11 cellular contexts compared by ENCODE assay signal in the genomic region with DNA sequence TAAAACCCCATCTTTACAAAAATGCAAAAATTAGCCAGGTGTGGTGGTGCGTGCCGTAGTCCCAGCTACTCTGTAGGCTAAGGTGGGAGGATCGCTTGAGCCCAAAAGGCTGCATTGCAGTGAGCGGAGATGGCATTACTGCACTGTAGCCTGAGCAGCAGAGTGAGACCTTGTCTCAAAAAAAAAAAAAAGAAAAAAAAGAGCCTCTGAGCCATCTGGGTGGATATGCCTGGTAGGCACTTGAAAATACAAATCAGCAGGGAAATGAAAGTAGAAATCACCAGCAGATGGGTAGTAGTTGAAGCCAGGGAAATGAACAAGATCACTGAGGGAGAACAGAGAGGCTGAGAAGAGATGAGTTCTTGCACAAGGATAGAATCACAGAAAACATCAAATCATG.
DNase-seq lines count a peak whose midpoint lies in the region; ATAC-seq and FAIRE-seq lines count a peak whose summit lies in the region.
"Had no signal": no experiment of that assay in that cellular context is flagged by ENCODE, and none has a peak within 500 bp of the region (broad histone marks: within the 10 kb centered on the region; RNA-seq: fewer than 3 reads in every experiment).

No MANE protein-coding gene starts in this region.

- no peak for DNase-seq in effector memory CD8-positive, alpha-beta T cell
- DNase-seq in NCI-H2029 (lab: John Stamatoyannopoulos, UW) = no peak
- DNase-seq in kidney tubule cell (ENCODE audit: low spot score) = no peak
- no peak for DNase-seq in ureter (ENCODE audit: low spot score)
- DNase-seq in small intestine = no peak
- DNase-seq: foreskin keratinocyte, OCI-M1, posterior cingulate gyrus had no signal

- ATAC-seq in GM18868 (IDR thresholded peaks at IDR 0.05; ENCODE audit: unreplicated experiment) = peak; percentile 75
- peak; percentile 62 for ATAC-seq in GM21576 (IDR thresholded peaks at IDR 0.05; ENCODE audit: unreplicated experiment)
- ATAC-seq in HG03175 (IDR thresholded peaks at IDR 0.05; ENCODE audit: unreplicated experiment) = peak; percentile 61
- ATAC-seq in effector memory CD8-positive, alpha-beta T cell (replicated peaks) = peak; percentile 32
- ATAC-seq: foreskin keratinocyte had no signal

- H3K27ac ChIP-seq in small intestine (ENCODE audit: low read depth in 1 of 2, low read length in 1 of 2) = no peak overlapping the region
- H3K27ac ChIP-seq: foreskin keratinocyte had no signal

- peaks cover 0 to 5% of the 10 kb centered on the region in 2 donors for H3K27me3 Mint-ChIP-seq in effector memory CD8-positive, alpha-beta T cell

- no peaks in the 10 kb centered on the region for H3K36me3 Mint-ChIP-seq in effector memory CD8-positive, alpha-beta T cell (ENCODE audit: insufficient read depth)

- no peak overlapping the region for H3K4me3 ChIP-seq in small intestine (ENCODE audit: low read depth in 1 of 2, low read length in 2 of 2)

- H3K27ac Mint-ChIP-seq in effector memory CD8-positive, alpha-beta T cell = no peak overlapping the region

- H3K27me3 ChIP-seq in small intestine (ENCODE audit: control insufficient read depth in 2 of 2, insufficient read depth in 2 of 2, low read length in 2 of 2) = no peaks in the 10 kb centered on the region
- H3K27me3 ChIP-seq: foreskin keratinocyte had no signal

- no peak for FAIRE-seq in small intestine (lab: Jason Lieb, UNC)

- no peaks in the 10 kb centered on the region for H3K4me1 ChIP-seq in small intestine (ENCODE audit: control insufficient read depth in 2 of 2, insufficient read depth in 1 of 2, low read depth in 1 of 2, low read length in 1 of 2)
- H3K4me1 ChIP-seq: foreskin keratinocyte had no signal

- H3K9me3 Mint-ChIP-seq in effector memory CD8-positive, alpha-beta T cell = no peaks in the 10 kb centered on the region

- WGBS in small intestine, 3 donors = 93 to 98% (median 95%) methylated on average over 4 of the region's 4 CpGs

- no peaks in the 10 kb centered on the region for H3K9me3 ChIP-seq in small intestine (ENCODE audit: control insufficient read depth, low read depth)

- no peaks in the 10 kb centered on the region for H3K4me1 Mint-ChIP-seq in effector memory CD8-positive, alpha-beta T cell (ENCODE audit: low read depth in 2 of 2)

- no peak overlapping the region for H3K4me3 Mint-ChIP-seq in effector memory CD8-positive, alpha-beta T cell

- no peaks in the 10 kb centered on the region for H3K36me3 ChIP-seq in small intestine (ENCODE audit: control insufficient read depth in 2 of 2, insufficient read depth in 2 of 2, low read length in 2 of 2)
